In genomic region chr6:31465185-31465536, GRCh38 we compare ENCODE assay signal across 15 cellular contexts. TPM values are rescaled to one million over a fixed set of nuclear protein-coding genes. Genes with fewer than 3 reads are reported as not detected.
DNase-seq lines count a peak whose midpoint lies in the region; ATAC-seq and TF ChIP-seq lines count a peak whose summit lies in the region.
"Had no signal": no experiment of that assay in that cellular context is flagged by ENCODE, and none has a peak within 500 bp of the region (broad histone marks: within the 10 kb centered on the region; RNA-seq: fewer than 3 reads in every experiment).

No MANE protein-coding gene starts in this region.

- no peak overlapping the region for H3K9ac ChIP-seq in MM.1S (ENCODE audit: low read length)
- H3K9ac ChIP-seq in skeletal muscle tissue (ENCODE audit: low read depth in 1 of 3, low read length in 3 of 3) = no peak overlapping the region
- no peak overlapping the region for H3K9ac ChIP-seq in mesendoderm (ENCODE audit: low read length)

- H3K4me3 ChIP-seq in MM.1S (ENCODE audit: low read length) (no peak overlapping the region), coronary artery (peak overlapping the region; percentile 70), skeletal muscle tissue (ENCODE audit: low read length in 3 of 3) (peak overlapping the region in 2 of 3 donors; percentile 10 to 45), thyroid gland (replicated peaks in 1 of 3) (no peak overlapping the region), mesendoderm (ENCODE audit: low read length) (no peak overlapping the region)

- H3K56ac ChIP-seq in mesendoderm (ENCODE audit: low read length) = no peak overlapping the region

- H3K79me2 ChIP-seq in MM.1S (ENCODE audit: low read length) = peaks cover 22% of the 10 kb centered on the region
- no peaks in the 10 kb centered on the region for H3K79me2 ChIP-seq in mesendoderm (ENCODE audit: control insufficient read depth, insufficient read depth, low read length)

- H3K23ac ChIP-seq in mesendoderm (ENCODE audit: low read length) = no peak overlapping the region

- no peak overlapping the region for H2AK5ac ChIP-seq in mesendoderm (ENCODE audit: low read length)

- no peak overlapping the region for H2BK5ac ChIP-seq in mesendoderm (ENCODE audit: low read length)

- peaks cover 74% of the 10 kb centered on the region for H3K4me1 Mint-ChIP-seq in activated CD4-positive, alpha-beta T cell treated with anti-CD3 and anti-CD28 coated beads, Interleukin-2, amount 10 ng/mL, durations not matched to agents 7 days and 5 days

- H2BK120ac ChIP-seq in mesendoderm (ENCODE audit: low read depth, low read length) = no peak overlapping the region

- H3K27me3 ChIP-seq in MM.1S (replicated peaks; ENCODE audit: insufficient read depth, low read length) = no peaks in the 10 kb centered on the region
- H3K27me3 ChIP-seq in skeletal muscle tissue (ENCODE audit: control insufficient read depth in 3 of 3, insufficient read depth in 3 of 3, low read length in 3 of 3) = no peaks in the 10 kb centered on the region
- no peaks in the 10 kb centered on the region for H3K27me3 ChIP-seq in thyroid gland
- no peaks in the 10 kb centered on the region for H3K27me3 ChIP-seq in mesendoderm (ENCODE audit: insufficient read depth, low read length, poor library complexity)
- H3K27me3 ChIP-seq: esophagus squamous epithelium had no signal

- H3K27ac ChIP-seq in MM.1S (ENCODE audit: low read length) (peak overlapping the region; percentile 21; the same call in 1 of the 2 replicates), coronary artery (no peak overlapping the region), skeletal muscle tissue (ENCODE audit: low read depth, low read length) (no peak overlapping the region), thyroid gland (no peak overlapping the region), mesendoderm (ENCODE audit: low read depth, low read length) (no peak overlapping the region)
- H3K27ac ChIP-seq: esophagus squamous epithelium had no signal

- WGBS in thyroid gland, 2 donors = 100% methylated on average over 1 of the region's 1 CpG
- no CpG with 5 or more reads among the region's 1 CpG for WGBS in mesendoderm (ENCODE audit: extremely low coverage, insufficient coverage, low lambda C conversion rate)

- CTCF ChIA-PET in activated CD4-positive, alpha-beta T cell treated with anti-CD3 and anti-CD28 coated beads, Interleukin-2, amount 10 ng/mL, durations not matched to agents 7 days and 5 days (lab: Charles Lee) = no interaction called here

- no peak overlapping the region for H2BK15ac ChIP-seq in mesendoderm (replicated peaks; ENCODE audit: low read depth)

- peak overlapping the region; percentile 38 for H3K27ac Mint-ChIP-seq in activated CD4-positive, alpha-beta T cell treated with anti-CD3 and anti-CD28 coated beads, Interleukin-2, amount 10 ng/mL, durations not matched to agents 7 days and 5 days

- H4K20me1 ChIP-seq in MM.1S (ENCODE audit: insufficient read depth, low read length) = no peaks in the 10 kb centered on the region

- intact Hi-C loops in thyroid gland (cut with DNase I) = no loop called here

- no peak overlapping the region for H4K8ac ChIP-seq in mesendoderm (ENCODE audit: low read depth, low read length)

- no peak overlapping the region for H4K5ac ChIP-seq in mesendoderm (ENCODE audit: low read length)

- no peaks in the 10 kb centered on the region for H3K27me3 Mint-ChIP-seq in activated CD4-positive, alpha-beta T cell treated with anti-CD3 and anti-CD28 coated beads, Interleukin-2, amount 10 ng/mL, durations not matched to agents 7 days and 5 days

- peak overlapping the region; percentile 99 for H3K4me3 Mint-ChIP-seq in activated CD4-positive, alpha-beta T cell treated with anti-CD3 and anti-CD28 coated beads, Interleukin-2, amount 10 ng/mL, durations not matched to agents 7 days and 5 days

- H2AFZ ChIP-seq in MM.1S (ENCODE audit: low read length) = no peak overlapping the region

- H3K36me3 ChIP-seq in MM.1S (replicated peaks; ENCODE audit: insufficient read depth, low read length) = no peaks in the 10 kb centered on the region
- H3K36me3 ChIP-seq in skeletal muscle tissue (ENCODE audit: control insufficient read depth in 3 of 3, insufficient read depth in 3 of 3, low read length in 3 of 3) = no peaks in the 10 kb centered on the region
- no peaks in the 10 kb centered on the region for H3K36me3 ChIP-seq in thyroid gland
- no peaks in the 10 kb centered on the region for H3K36me3 ChIP-seq in mesendoderm (ENCODE audit: control insufficient read depth, insufficient read depth, low read length)
- H3K36me3 ChIP-seq: esophagus squamous epithelium had no signal

- no peak for DNase-seq in activated CD4-positive, alpha-beta T cell treated with anti-CD3 and anti-CD28 coated beads, Interleukin-2, amount 10 ng/mL, durations not matched to agents 7 days and 5 days
- no peak for DNase-seq in activated CD4-positive, alpha-beta T cell treated with anti-CD3 and anti-CD28 coated beads for 48 hours
- DNase-seq in MM.1S (no peak), coronary artery (ENCODE audit: low spot score) (no peak), thyroid gland (no peak), mesendoderm (no peak)
- DNase-seq: activated CD4-positive, CD25-positive, alpha-beta regulatory T cell treated with anti-CD3 and anti-CD28 coated beads, Interleukin-2, amount 50 U/mL, for 72 hours; esophagus squamous epithelium; hypothalamus; left ventricle myocardium superior; NCI-H1092; stimulated activated CD4-positive, alpha-beta T cell treated with anti-CD3 and anti-CD28 coated beads, Interleukin-12 subunit alpha, Interleukin-12 subunit beta, amount 100 ng/mL, for 4 hours; trophoblast cell had no signal

- POLR2A ChIA-PET in activated CD4-positive, alpha-beta T cell treated with anti-CD3 and anti-CD28 coated beads, Interleukin-2, amount 10 ng/mL, durations not matched to agents 7 days and 5 days (lab: Charles Lee) = no interaction called here

- H3K9me3 ChIP-seq in MM.1S (replicated peaks; ENCODE audit: insufficient read depth, low read length) (no peaks in the 10 kb centered on the region), skeletal muscle tissue (ENCODE audit: control insufficient read depth in 3 of 3, low read length in 3 of 3) (no peaks in the 10 kb centered on the region), thyroid gland (no peaks in the 10 kb centered on the region)
- H3K9me3 ChIP-seq: esophagus squamous epithelium had no signal

- no peak for TF ChIP-seq POLR2A in thyroid gland (IDR thresholded peaks at IDR 0.05)

- H3K4me2 ChIP-seq in MM.1S (ENCODE audit: low read depth, low read length) (peak overlapping the region; percentile 30), mesendoderm (ENCODE audit: low read length) (no peak overlapping the region)

- ATAC-seq in esophagus mucosa = no peak
- ATAC-seq: left ventricle myocardium superior had no signal

- no peaks in the 10 kb centered on the region for H3K9me3 Mint-ChIP-seq in activated CD4-positive, alpha-beta T cell treated with anti-CD3 and anti-CD28 coated beads, Interleukin-2, amount 10 ng/mL, durations not matched to agents 7 days and 5 days

- peaks cover 44% of the 10 kb centered on the region for H3K36me3 Mint-ChIP-seq in activated CD4-positive, alpha-beta T cell treated with anti-CD3 and anti-CD28 coated beads, Interleukin-2, amount 10 ng/mL, durations not matched to agents 7 days and 5 days (ENCODE audit: low read depth)

- no peaks in the 10 kb centered on the region for H3K9me2 ChIP-seq in MM.1S (replicated peaks; ENCODE audit: insufficient read depth, low read length)

- TF ChIP-seq CTCF in MM.1S (IDR thresholded peaks at IDR 0.05; ENCODE audit: low read length) (no peak), coronary artery (IDR thresholded peaks at IDR 0.05) (no peak), thyroid gland (IDR thresholded peaks at IDR 0.05) (no peak)

- peaks cover 24% of the 10 kb centered on the region for H3K4me1 ChIP-seq in MM.1S (ENCODE audit: low read length)
- peaks cover 7 to 41% (median 17%) of the 10 kb centered on the region in 3 donors for H3K4me1 ChIP-seq in skeletal muscle tissue (ENCODE audit: control insufficient read depth in 3 of 3, insufficient read depth in 3 of 3, low read length in 3 of 3)
- no peaks in the 10 kb centered on the region for H3K4me1 ChIP-seq in thyroid gland
- H3K4me1 ChIP-seq in mesendoderm (ENCODE audit: control insufficient read depth, low read depth, low read length) = no peaks in the 10 kb centered on the region

- peaks cover 5% of the 10 kb centered on the region; the same call in 1 of the 2 replicates for H3F3A ChIP-seq in MM.1S (ENCODE audit: insufficient read depth, low read length)

- H3K79me1 ChIP-seq in mesendoderm (ENCODE audit: low read length) = no peaks in the 10 kb centered on the region

- H3K4ac ChIP-seq in mesendoderm (ENCODE audit: low read depth, low read length) = no peak overlapping the region

- H3K18ac ChIP-seq in mesendoderm (ENCODE audit: low read length) = no peak overlapping the region

RNA-seq across cellular contexts. Expression of gene MICB, which starts 32.8 kb away (rescaled TPM):
- total RNA-seq in activated CD4-positive, alpha-beta T cell treated with anti-CD3 and anti-CD28 coated beads, Interleukin-2, amount 10 ng/mL, durations not matched to agents 7 days and 5 days = 10 to 100 TPM; 54.2 to 55.7 TPM
- total RNA-seq in skeletal muscle tissue (0.52 TPM), thyroid gland (1 to 10 TPM in 3 of 4 donors, under 1 TPM in 1; 0.89 to 3.4 (median 2.1) TPM), esophagus mucosa (0.92 TPM)
- polyA plus RNA-seq in mesendoderm (2013, experiment 1 of 2) = 6.1 TPM
- polyA plus RNA-seq in mesendoderm (2013, experiment 2 of 2) = 6.3 TPM

Comparison
In these comparisons a context has a peak if more than half of its experiments do, and no peak if none do; other contexts are left out.
1. H3K4me3 ChIP-seq: peak in coronary artery (single experiment) and skeletal muscle tissue (2 of 3); none in MM.1S (single experiment), thyroid gland (0 of 3) and mesendoderm (single experiment).
2. RNA of gene MICB, which starts 32.8 kb away (total RNA-seq): 54.2 to 55.7 TPM in activated CD4-positive, alpha-beta T cell treated with anti-CD3 and anti-CD28 coated beads, Interleukin-2, amount 10 ng/mL, durations not matched to agents 7 days and 5 days; 0.89 to 3.4 TPM in thyroid gland, 0.92 TPM in esophagus mucosa (single experiment) and 0.52 TPM in skeletal muscle tissue (single experiment); every median in the first group is over 10 times any median in the second.